10 cellular contexts compared by ENCODE assay signal in genomic region chr1:185281245-185281644, GRCh38. TPM values are rescaled to one million over a fixed set of nuclear protein-coding genes. Genes with fewer than 3 reads are reported as not detected.
DNase-seq lines count a peak whose midpoint lies in the region; ATAC-seq lines count a peak whose summit lies in the region.
"Had no signal": no experiment of that assay in that cellular context is flagged by ENCODE, and none has a peak within 500 bp of the region (broad histone marks: within the 10 kb centered on the region; RNA-seq: fewer than 3 reads in every experiment).

No MANE protein-coding gene starts in this region.

- no peak overlapping the region for H3K27ac ChIP-seq in neuronal stem cell (replicated peaks; ENCODE audit: low read length)

- no peaks in the 10 kb centered on the region for H3K79me1 ChIP-seq in neuronal stem cell (ENCODE audit: low read depth, low read length)

- peak; percentile 68 for ATAC-seq in HG02840 (IDR thresholded peaks at IDR 0.05; ENCODE audit: low FRiP score, unreplicated experiment)
- ATAC-seq in stimulated activated effector memory CD8-positive, alpha-beta T cell treated with anti-CD3 and anti-CD28 coated beads, Interleukin-12 subunit alpha, Interleukin-12 subunit beta, amount 100 ng/mL, for 72 hours = peak; percentile 82
- no peak for ATAC-seq in Right ventricle myocardium superior (ENCODE audit: poor library complexity)

- H3K36me3 Mint-ChIP-seq in activated CD4-positive, alpha-beta T cell treated with anti-CD3 and anti-CD28 coated beads, Interleukin-2, amount 10 ng/mL, durations not matched to agents 24 days and 14 days (ENCODE audit: low read depth) = peaks cover 11% of the 10 kb centered on the region
- peaks cover 10% of the 10 kb centered on the region for H3K36me3 Mint-ChIP-seq in stimulated activated effector memory CD8-positive, alpha-beta T cell treated with anti-CD3 and anti-CD28 coated beads, Interleukin-12 subunit alpha, Interleukin-12 subunit beta, amount 100 ng/mL, for 72 hours

- H3K36me3 ChIP-seq in neuronal stem cell (replicated peaks in 1 of 2; ENCODE audit: control insufficient read depth in 2 of 2, insufficient read depth in 2 of 2, low read length in 2 of 2) = no peaks in the 10 kb centered on the region

- intact Hi-C loops in activated CD4-positive, alpha-beta T cell treated with anti-CD3 and anti-CD28 coated beads, Interleukin-2, amount 10 ng/mL, durations not matched to agents 24 days and 14 days (cut with micrococcal nuclease) = loop anchor here (5.0 kb wide), 1 partner anchor 39 kb away; no protein-coding TSS in a partner anchor
- intact Hi-C loops in Right ventricle myocardium superior (cut with DNase I) = no loop called here

- H3K27me3 ChIP-seq in neuronal stem cell (ENCODE audit: control insufficient read depth in 3 of 3, insufficient read depth in 3 of 3, low read depth in 1 of 3, low read length in 3 of 3) = no peaks in the 10 kb centered on the region

- peak overlapping the region; percentile 25 for H3K4me3 Mint-ChIP-seq in activated CD4-positive, alpha-beta T cell treated with anti-CD3 and anti-CD28 coated beads, Interleukin-2, amount 10 ng/mL, durations not matched to agents 24 days and 14 days
- H3K4me3 Mint-ChIP-seq in stimulated activated effector memory CD8-positive, alpha-beta T cell treated with anti-CD3 and anti-CD28 coated beads, Interleukin-12 subunit alpha, Interleukin-12 subunit beta, amount 100 ng/mL, for 72 hours = peak overlapping the region; percentile 32
- H3K4me3 Mint-ChIP-seq: memory B cell had no signal

- no peak overlapping the region for H2BK15ac ChIP-seq in neuronal stem cell (ENCODE audit: low read length)

- no peak overlapping the region for H3K18ac ChIP-seq in neuronal stem cell (ENCODE audit: low read length)

- no peak overlapping the region for H2BK5ac ChIP-seq in neuronal stem cell (ENCODE audit: low read length)

- peaks cover 29% of the 10 kb centered on the region for H3K4me1 Mint-ChIP-seq in activated CD4-positive, alpha-beta T cell treated with anti-CD3 and anti-CD28 coated beads, Interleukin-2, amount 10 ng/mL, durations not matched to agents 24 days and 14 days
- peaks cover 29% of the 10 kb centered on the region for H3K4me1 Mint-ChIP-seq in stimulated activated effector memory CD8-positive, alpha-beta T cell treated with anti-CD3 and anti-CD28 coated beads, Interleukin-12 subunit alpha, Interleukin-12 subunit beta, amount 100 ng/mL, for 72 hours

- no peaks in the 10 kb centered on the region for H3K27me3 Mint-ChIP-seq in activated CD4-positive, alpha-beta T cell treated with anti-CD3 and anti-CD28 coated beads, Interleukin-2, amount 10 ng/mL, durations not matched to agents 24 days and 14 days
- H3K27me3 Mint-ChIP-seq: memory B cell had no signal

- no peak overlapping the region for H4K8ac ChIP-seq in neuronal stem cell (ENCODE audit: low read depth, low read length)

- no peak overlapping the region for H2BK12ac ChIP-seq in neuronal stem cell (ENCODE audit: low read length)

- H3K23ac ChIP-seq in neuronal stem cell (ENCODE audit: low read depth, low read length, poor library complexity) = no peak overlapping the region

- no peak overlapping the region for H4K91ac ChIP-seq in neuronal stem cell (ENCODE audit: low read depth, low read length, poor library complexity)

- no peak overlapping the region for H2AK5ac ChIP-seq in neuronal stem cell (ENCODE audit: low read depth, low read length)

- no peak overlapping the region for H2AFZ ChIP-seq in neuronal stem cell (ENCODE audit: low read length)

- H3K27ac Mint-ChIP-seq in activated CD4-positive, alpha-beta T cell treated with anti-CD3 and anti-CD28 coated beads, Interleukin-2, amount 10 ng/mL, durations not matched to agents 24 days and 14 days = peak overlapping the region; percentile 78
- peak overlapping the region; percentile 84 for H3K27ac Mint-ChIP-seq in stimulated activated effector memory CD8-positive, alpha-beta T cell treated with anti-CD3 and anti-CD28 coated beads, Interleukin-12 subunit alpha, Interleukin-12 subunit beta, amount 100 ng/mL, for 72 hours
- H3K27ac Mint-ChIP-seq: memory B cell had no signal

- peaks cover 11% of the 10 kb centered on the region for H3K9me3 Mint-ChIP-seq in activated CD4-positive, alpha-beta T cell treated with anti-CD3 and anti-CD28 coated beads, Interleukin-2, amount 10 ng/mL, durations not matched to agents 24 days and 14 days
- H3K9me3 Mint-ChIP-seq in stimulated activated effector memory CD8-positive, alpha-beta T cell treated with anti-CD3 and anti-CD28 coated beads, Interleukin-12 subunit alpha, Interleukin-12 subunit beta, amount 100 ng/mL, for 72 hours = no peaks in the 10 kb centered on the region
- H3K9me3 Mint-ChIP-seq: memory B cell had no signal

- no peak overlapping the region for H2BK120ac ChIP-seq in neuronal stem cell (ENCODE audit: low read depth, low read length)

- no peaks in the 10 kb centered on the region for H3K4me1 ChIP-seq in neuronal stem cell (ENCODE audit: control insufficient read depth in 2 of 2, insufficient read depth in 1 of 2, low read depth in 1 of 2, low read length in 2 of 2)

- no CpG with 5 or more reads among the region's 3 CpGs for WGBS in neuronal stem cell (ENCODE audit: extremely low coverage in 2 of 2, insufficient read length in 2 of 2, insufficient replicate concordance in 1 of 2), 2 donors

- no peaks in the 10 kb centered on the region for H3K9me3 ChIP-seq in neuronal stem cell (replicated peaks in 1 of 2; ENCODE audit: control insufficient read depth in 2 of 2, insufficient read depth in 1 of 2, low read depth in 1 of 2, low read length in 2 of 2)

- H3K4me2 ChIP-seq in neuronal stem cell (ENCODE audit: insufficient read depth, low read length, poor library complexity, severe bottlenecking) = no peak overlapping the region

- no peak overlapping the region for H3K14ac ChIP-seq in neuronal stem cell (ENCODE audit: low read length)

- peak; percentile 78 for DNase-seq in activated CD4-positive, alpha-beta T cell treated with anti-CD3 and anti-CD28 coated beads, Interleukin-2, amount 10 ng/mL, durations not matched to agents 24 days and 14 days
- DNase-seq in activated CD4-positive, alpha-beta T cell treated with anti-CD3 and anti-CD28 coated beads for 48 hours = no peak
- DNase-seq in SW480 (ENCODE audit: low spot score) (peak; percentile 16), Right ventricle myocardium superior (no peak), UCSD-AML1 (lab: John Stamatoyannopoulos, UW; ENCODE audit: unreplicated experiment) (no peak), neuronal stem cell (ENCODE audit: low spot score) (no peak)
- no peak for DNase-seq in stimulated activated effector memory CD8-positive, alpha-beta T cell treated with anti-CD3 and anti-CD28 coated beads, Interleukin-12 subunit alpha, Interleukin-12 subunit beta, amount 100 ng/mL, for 72 hours (ENCODE audit: low spot score in 2 of 2)
- DNase-seq: ACHN had no signal

- no peak overlapping the region for H3K4me3 ChIP-seq in neuronal stem cell (ENCODE audit: low read length in 2 of 2)

- no peak overlapping the region for H3K9ac ChIP-seq in neuronal stem cell (ENCODE audit: low read depth, low read length, poor library complexity)

- H3K4ac ChIP-seq in neuronal stem cell (ENCODE audit: low read length) = no peak overlapping the region

RNA-seq across cellular contexts. Expression of gene IVNS1ABP, which starts 35.8 kb away (rescaled TPM):
- 186 and 187 TPM in 2 replicates for total RNA-seq in activated CD4-positive, alpha-beta T cell treated with anti-CD3 and anti-CD28 coated beads, Interleukin-2, amount 10 ng/mL, durations not matched to agents 24 days and 14 days
- total RNA-seq in Right ventricle myocardium superior = 58.4 TPM
- 74.7 TPM for polyA plus RNA-seq in neuronal stem cell (2013, experiment 1 of 2)
- 73.7 TPM for polyA plus RNA-seq in neuronal stem cell (2013, experiment 2 of 2)

Comparison
In these comparisons a context has a peak if more than half of its experiments do, and no peak if none do; other contexts are left out.
1. DNase-seq: peak in activated CD4-positive, alpha-beta T cell treated with anti-CD3 and anti-CD28 coated beads, Interleukin-2, amount 10 ng/mL, durations not matched to agents 24 days and 14 days (single experiment) and SW480 (single experiment); none in activated CD4-positive, alpha-beta T cell treated with anti-CD3 and anti-CD28 coated beads for 48 hours (single experiment), stimulated activated effector memory CD8-positive, alpha-beta T cell treated with anti-CD3 and anti-CD28 coated beads, Interleukin-12 subunit alpha, Interleukin-12 subunit beta, amount 100 ng/mL, for 72 hours (0 of 2), Right ventricle myocardium superior (single experiment), UCSD-AML1 (single experiment) and neuronal stem cell (single experiment).